In the genomic region with DNA sequence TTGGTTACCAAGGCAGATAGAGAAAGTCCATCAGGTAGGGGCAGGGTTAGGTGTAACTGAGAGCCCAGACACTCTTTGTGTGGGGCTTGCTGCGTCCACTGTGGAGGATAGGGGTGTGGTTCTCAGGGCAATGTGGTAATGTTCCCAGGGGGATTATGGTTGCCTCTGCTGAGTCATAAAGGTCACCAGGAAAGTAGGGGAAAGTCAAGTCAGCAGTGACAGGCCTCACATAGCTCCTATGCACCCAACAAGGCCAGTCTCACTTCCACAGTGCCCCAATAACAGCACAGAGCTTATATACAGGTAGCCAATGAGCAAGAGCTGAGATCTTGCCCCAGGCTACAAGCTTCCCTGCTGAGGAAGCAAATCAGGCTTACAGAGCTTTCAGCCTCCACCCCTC, we compare ENCODE assay signal across 16 cellular contexts.
DNase-seq lines count a peak whose midpoint lies in the region; ATAC-seq, FAIRE-seq and TF ChIP-seq lines count a peak whose summit lies in the region.
"Had no signal": no experiment of that assay in that cellular context is flagged by ENCODE, and none has a peak within 500 bp of the region (broad histone marks: within the 10 kb centered on the region; RNA-seq: fewer than 3 reads in every experiment).

No MANE protein-coding gene starts in this region.

- H2AFZ ChIP-seq in PC-3 (ENCODE audit: low read length), result no peak overlapping the region

- ATAC-seq in HG02981 (IDR thresholded peaks at IDR 0.05; ENCODE audit: unreplicated experiment) (peak; percentile 59), PC-3 (no peak), gastrocnemius medialis (no peak)
- no peak for ATAC-seq in activated CD8-positive, alpha-beta memory T cell treated with anti-CD3 and anti-CD28 coated beads, Interleukin-2, amount 10 ng/mL, durations not matched to agents 7 days and 5 days
- ATAC-seq: left lobe of liver, WTC11 had no signal

- H3K4me2 ChIP-seq in PC-3 (ENCODE audit: low read length), result no peak overlapping the region

- no TSS peak for BruUV-seq in PC-3 (replicated peaks; lab: Mats Ljungman, UMichigan)

- no peaks in the 10 kb centered on the region for H3K9me2 ChIP-seq in PC-3 (replicated peaks; ENCODE audit: low read length)

- 0% methylated on average over 1 of the region's 1 CpG for WGBS in ovary, 3 donors

- intact Hi-C loops in PC-3 (cut with micrococcal nuclease), result no loop called here
- intact Hi-C loops in ovary (cut with DNase I), result no loop called here
- intact Hi-C loops in gastrocnemius medialis (cut with DNase I; ENCODE audit: low total_unique reads), result no loop called here

- no peaks in the 10 kb centered on the region for H3K79me2 ChIP-seq in PC-3 (ENCODE audit: low read length)

- H3K27me3 Mint-ChIP-seq in activated CD8-positive, alpha-beta memory T cell treated with anti-CD3 and anti-CD28 coated beads, Interleukin-2, amount 10 ng/mL, durations not matched to agents 7 days and 5 days, result no peaks in the 10 kb centered on the region
- H3K27me3 Mint-ChIP-seq: activated naive CD4-positive, alpha-beta T cell treated with anti-CD3 and anti-CD28 coated beads, Interleukin-2, amount 50 U/mL, for 24 hours; progenitor cell of endocrine pancreas had no signal

- no peaks in the 10 kb centered on the region for H3K4me1 Mint-ChIP-seq in activated CD8-positive, alpha-beta memory T cell treated with anti-CD3 and anti-CD28 coated beads, Interleukin-2, amount 10 ng/mL, durations not matched to agents 7 days and 5 days
- H3K4me1 Mint-ChIP-seq: activated naive CD4-positive, alpha-beta T cell treated with anti-CD3 and anti-CD28 coated beads, Interleukin-2, amount 50 U/mL, for 24 hours had no signal

- no peak overlapping the region for H3K9ac ChIP-seq in PC-3 (ENCODE audit: low read length)

- no peak for TF ChIP-seq EP300 in ovary (IDR thresholded peaks at IDR 0.05)

- no peak overlapping the region for H3K27ac Mint-ChIP-seq in activated CD8-positive, alpha-beta memory T cell treated with anti-CD3 and anti-CD28 coated beads, Interleukin-2, amount 10 ng/mL, durations not matched to agents 7 days and 5 days
- H3K27ac Mint-ChIP-seq: activated naive CD4-positive, alpha-beta T cell treated with anti-CD3 and anti-CD28 coated beads, Interleukin-2, amount 50 U/mL, for 24 hours; progenitor cell of endocrine pancreas; WTC11 had no signal

- H3K27me3 ChIP-seq in PC-3 (ENCODE audit: low read length) (no peaks in the 10 kb centered on the region), ovary (no peaks in the 10 kb centered on the region), gastrocnemius medialis (no peaks in the 10 kb centered on the region)

- H3F3A ChIP-seq in PC-3 (ENCODE audit: low read length, unreplicated experiment), result no peaks in the 10 kb centered on the region

- H3K4me3 ChIP-seq in PC-3 (ENCODE audit: low read length), result no peak overlapping the region
- H3K4me3 ChIP-seq in ovary, result no peak overlapping the region
- no peak overlapping the region for H3K4me3 ChIP-seq in gastrocnemius medialis
- H3K4me3 ChIP-seq: thoracic aorta had no signal

- CTCF ChIA-PET in PC-3 (lab: Charles Lee), result no interaction called here
- CTCF ChIA-PET in activated CD8-positive, alpha-beta memory T cell treated with anti-CD3 and anti-CD28 coated beads, Interleukin-2, amount 10 ng/mL, durations not matched to agents 7 days and 5 days (lab: Charles Lee), result no interaction called here

- H3K4me1 ChIP-seq in PC-3 (ENCODE audit: insufficient read depth, low read length) (no peaks in the 10 kb centered on the region), ovary (ENCODE audit: insufficient read depth) (no peaks in the 10 kb centered on the region), gastrocnemius medialis (no peaks in the 10 kb centered on the region)

- in situ Hi-C loops in gastrocnemius medialis (cut with MboI; ENCODE audit: low sequenced_read_pairs in 4 of 4), result no loop called here

- POLR2A ChIA-PET in PC-3 (lab: Charles Lee; ENCODE audit: unreplicated experiment), result no interaction called here

- peak; percentile 2 for DNase-seq in EL
- peak; percentile 11 for DNase-seq in PC-3
- peak; percentile 23 for DNase-seq in fibroblast of the conjunctiva (ENCODE audit: low read depth)
- DNase-seq in ovary, result no peak
- no peak for DNase-seq in RCC 7860 (ENCODE audit: low spot score)
- no peak for DNase-seq in activated CD8-positive, alpha-beta memory T cell treated with anti-CD3 and anti-CD28 coated beads, Interleukin-2, amount 10 ng/mL, durations not matched to agents 7 days and 5 days
- no peak for DNase-seq in gastrocnemius medialis
- DNase-seq: central memory CD4-positive, alpha-beta T cell; NCI-H2227 treated with DMSO at 0.1 percent for 48 hours had no signal

- peaks cover 15% of the 10 kb centered on the region for H3K9me3 Mint-ChIP-seq in activated CD8-positive, alpha-beta memory T cell treated with anti-CD3 and anti-CD28 coated beads, Interleukin-2, amount 10 ng/mL, durations not matched to agents 7 days and 5 days (ENCODE audit: low read depth)

- FAIRE-seq in RCC 7860 (lab: Jason Lieb, UNC), result no peak
- FAIRE-seq: endometrium had no signal

- H3K36me3 ChIP-seq in PC-3 (ENCODE audit: low read depth, low read length), result no peaks in the 10 kb centered on the region
- H3K36me3 ChIP-seq in ovary, result no peaks in the 10 kb centered on the region
- H3K36me3 ChIP-seq in gastrocnemius medialis, result no peaks in the 10 kb centered on the region
- H3K36me3 ChIP-seq: thoracic aorta had no signal

- H3K27ac ChIP-seq in PC-3 (ENCODE audit: low read length), result no peak overlapping the region
- no peak overlapping the region for H3K27ac ChIP-seq in ovary
- H3K27ac ChIP-seq in gastrocnemius medialis, result no peak overlapping the region
- H3K27ac ChIP-seq: thoracic aorta had no signal

- H3K9me3 ChIP-seq in PC-3 (ENCODE audit: low read length) (no peaks in the 10 kb centered on the region), ovary (no peaks in the 10 kb centered on the region), gastrocnemius medialis (no peaks in the 10 kb centered on the region)

- TF ChIP-seq CTCF in PC-3 (conservative IDR thresholded peaks at IDR 0.05; ENCODE audit: low read depth, low read length) (no peak), ovary (IDR thresholded peaks at IDR 0.05) (no peak), gastrocnemius medialis (IDR thresholded peaks at IDR 0.05 in 4 of 5, conservative IDR thresholded peaks at IDR 0.05 in 1 of 5) (no peak)

- H3K36me3 Mint-ChIP-seq in activated CD8-positive, alpha-beta memory T cell treated with anti-CD3 and anti-CD28 coated beads, Interleukin-2, amount 10 ng/mL, durations not matched to agents 7 days and 5 days, result no peaks in the 10 kb centered on the region
- H3K36me3 Mint-ChIP-seq: activated naive CD4-positive, alpha-beta T cell treated with anti-CD3 and anti-CD28 coated beads, Interleukin-2, amount 50 U/mL, for 24 hours had no signal

- no peak overlapping the region for H3K4me3 Mint-ChIP-seq in activated CD8-positive, alpha-beta memory T cell treated with anti-CD3 and anti-CD28 coated beads, Interleukin-2, amount 10 ng/mL, durations not matched to agents 7 days and 5 days
- H3K4me3 Mint-ChIP-seq: activated naive CD4-positive, alpha-beta T cell treated with anti-CD3 and anti-CD28 coated beads, Interleukin-2, amount 50 U/mL, for 24 hours; WTC11 had no signal

- no peaks in the 10 kb centered on the region for H4K20me1 ChIP-seq in PC-3 (ENCODE audit: low read length)

- TF ChIP-seq POLR2A in ovary (IDR thresholded peaks at IDR 0.05) (no peak), gastrocnemius medialis (IDR thresholded peaks at IDR 0.05) (no peak)

Comparison
In these comparisons a context has a peak if more than half of its experiments do, and no peak if none do; other contexts are left out.
1. DNase-seq: peak in EL (single experiment), PC-3 (single experiment) and fibroblast of the conjunctiva (single experiment); none in ovary (0 of 5), RCC 7860 (single experiment), activated CD8-positive, alpha-beta memory T cell treated with anti-CD3 and anti-CD28 coated beads, Interleukin-2, amount 10 ng/mL, durations not matched to agents 7 days and 5 days (single experiment) and gastrocnemius medialis (0 of 2).